20 cellular contexts compared by ENCODE assay signal in the genomic region with DNA sequence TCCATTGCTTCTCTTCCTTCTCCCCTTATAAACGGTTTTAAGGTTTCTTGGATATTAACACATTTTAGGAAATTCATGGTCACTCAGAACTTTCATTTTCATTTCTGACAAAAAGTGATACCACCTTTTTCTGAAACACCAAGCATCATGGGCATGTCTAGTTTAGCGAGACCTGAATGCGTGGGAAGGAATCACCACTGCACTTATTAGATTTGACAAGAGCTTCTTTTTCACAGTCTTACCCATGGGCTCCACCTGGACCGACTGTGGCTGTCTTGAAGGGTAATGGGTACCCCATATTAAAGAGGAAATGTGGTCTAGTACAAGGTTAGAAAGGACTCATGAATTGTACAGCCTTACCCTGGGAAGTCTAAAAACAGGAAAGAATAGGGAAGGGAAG.
A peak's percentile ranks its signal among the peaks of the same experiment; 100 is the strongest.
DNase-seq lines count a peak whose midpoint lies in the region; ATAC-seq and TF ChIP-seq lines count a peak whose summit lies in the region.
"Had no signal": no experiment of that assay in that cellular context is flagged by ENCODE, and none has a peak within 500 bp of the region (broad histone marks: within the 10 kb centered on the region; RNA-seq: fewer than 3 reads in every experiment).

No MANE protein-coding gene starts in this region.

- no peak for TF ChIP-seq EP300 in upper lobe of left lung (IDR thresholded peaks at IDR 0.05)

- POLR2A ChIA-PET in activated CD8-positive, alpha-beta T cell treated with anti-CD3 and anti-CD28 coated beads for 36 hours (lab: Charles Lee), result interaction anchor here (0.6 kb wide), 1 partner anchor 187 kb away, joined by 3 read pairs; no protein-coding TSS in a partner anchor
- POLR2A ChIA-PET in activated CD8-positive, alpha-beta T cell treated with anti-CD3 and anti-CD28 coated beads, Interleukin-2, amount 10 ng/mL, durations not matched to agents 7 days and 5 days (lab: Charles Lee), result no interaction called here

- H3K36me3 Mint-ChIP-seq in activated CD8-positive, alpha-beta T cell treated with anti-CD3 and anti-CD28 coated beads for 36 hours (ENCODE audit: low read depth), result no peaks in the 10 kb centered on the region
- H3K36me3 Mint-ChIP-seq in activated CD8-positive, alpha-beta T cell treated with anti-CD3 and anti-CD28 coated beads, Interleukin-2, amount 10 ng/mL, durations not matched to agents 7 days and 5 days (ENCODE audit: low read depth), result no peaks in the 10 kb centered on the region

- no peak overlapping the region for H3K4me3 Mint-ChIP-seq in activated CD8-positive, alpha-beta T cell treated with anti-CD3 and anti-CD28 coated beads for 36 hours
- H3K4me3 Mint-ChIP-seq in activated CD8-positive, alpha-beta T cell treated with anti-CD3 and anti-CD28 coated beads, Interleukin-2, amount 10 ng/mL, durations not matched to agents 7 days and 5 days, result no peak overlapping the region

- H3K4me1 Mint-ChIP-seq in activated CD8-positive, alpha-beta T cell treated with anti-CD3 and anti-CD28 coated beads for 36 hours (ENCODE audit: low read depth), result peaks cover 10% of the 10 kb centered on the region
- H3K4me1 Mint-ChIP-seq in activated CD8-positive, alpha-beta T cell treated with anti-CD3 and anti-CD28 coated beads, Interleukin-2, amount 10 ng/mL, durations not matched to agents 7 days and 5 days (ENCODE audit: low read depth), result peaks cover 3% of the 10 kb centered on the region

- no peak for ATAC-seq in activated CD8-positive, alpha-beta T cell treated with anti-CD3 and anti-CD28 coated beads for 36 hours
- no peak for ATAC-seq in activated CD8-positive, alpha-beta T cell treated with anti-CD3 and anti-CD28 coated beads, Interleukin-2, amount 10 ng/mL, durations not matched to agents 7 days and 5 days
- peak; percentile 45 for ATAC-seq in GM21786 (IDR thresholded peaks at IDR 0.05; ENCODE audit: unreplicated experiment)
- ATAC-seq in HG03469 (IDR thresholded peaks at IDR 0.05; ENCODE audit: unreplicated experiment), result peak; percentile 68
- ATAC-seq in upper lobe of left lung (ENCODE audit: low FRiP score in 2 of 2), result no peak
- ATAC-seq: K562 had no signal

- 82 to 91% methylated on average over 4 of the region's 4 CpGs for WGBS in upper lobe of left lung, 2 donors

- peaks cover 10% of the 10 kb centered on the region for H3K9me3 Mint-ChIP-seq in activated CD8-positive, alpha-beta T cell treated with anti-CD3 and anti-CD28 coated beads for 36 hours
- peaks cover 10% of the 10 kb centered on the region for H3K9me3 Mint-ChIP-seq in activated CD8-positive, alpha-beta T cell treated with anti-CD3 and anti-CD28 coated beads, Interleukin-2, amount 10 ng/mL, durations not matched to agents 7 days and 5 days (ENCODE audit: insufficient read depth)

- no peaks in the 10 kb centered on the region for H3K36me3 ChIP-seq in upper lobe of left lung

- intact Hi-C loops in activated CD8-positive, alpha-beta T cell treated with anti-CD3 and anti-CD28 coated beads for 36 hours (cut with micrococcal nuclease), result no loop called here

- H3K27me3 ChIP-seq in upper lobe of left lung, result no peaks in the 10 kb centered on the region

- CTCF ChIA-PET in activated CD8-positive, alpha-beta T cell treated with anti-CD3 and anti-CD28 coated beads for 36 hours (lab: Charles Lee), result interaction anchor here (1.0 kb wide), 1 partner anchor 39 kb away, joined by 3 read pairs; no protein-coding TSS in a partner anchor
- CTCF ChIA-PET in activated CD8-positive, alpha-beta T cell treated with anti-CD3 and anti-CD28 coated beads, Interleukin-2, amount 10 ng/mL, durations not matched to agents 7 days and 5 days (lab: Charles Lee), result no interaction called here

- no peak overlapping the region for H3K27ac ChIP-seq in upper lobe of left lung
- H3K27ac ChIP-seq: 22Rv1, C4-2B, PC-9 had no signal

- no peak for TF ChIP-seq POLR2A in upper lobe of left lung (IDR thresholded peaks at IDR 0.05)

- H3K27ac Mint-ChIP-seq in activated CD8-positive, alpha-beta T cell treated with anti-CD3 and anti-CD28 coated beads for 36 hours, result no peak overlapping the region
- no peak overlapping the region for H3K27ac Mint-ChIP-seq in activated CD8-positive, alpha-beta T cell treated with anti-CD3 and anti-CD28 coated beads, Interleukin-2, amount 10 ng/mL, durations not matched to agents 7 days and 5 days

- peaks cover 0 to 4% (median 1%) of the 10 kb centered on the region in 4 donors for H3K9me3 ChIP-seq in upper lobe of left lung

- H3K4me1 ChIP-seq in upper lobe of left lung, result peaks cover 0 to 5% (median 0%) of the 10 kb centered on the region in 4 donors

- no peak overlapping the region for H3K4me3 ChIP-seq in upper lobe of left lung
- H3K4me3 ChIP-seq: K562, PC-9 had no signal

- no peak for TF ChIP-seq CTCF in activated CD8-positive, alpha-beta T cell treated with anti-CD3 and anti-CD28 coated beads for 36 hours (IDR thresholded peaks at IDR 0.05)
- no peak for TF ChIP-seq CTCF in upper lobe of left lung (IDR thresholded peaks at IDR 0.05)

- DNase-seq in activated CD8-positive, alpha-beta T cell treated with anti-CD3 and anti-CD28 coated beads for 36 hours, result peak; percentile 3
- no peak for DNase-seq in activated CD8-positive, alpha-beta T cell treated with anti-CD3 and anti-CD28 coated beads, Interleukin-2, amount 10 ng/mL, durations not matched to agents 7 days and 5 days
- DNase-seq in upper lobe of left lung, result no peak
- DNase-seq in NCI-H1930 (lab: John Stamatoyannopoulos, UW), result no peak
- DNase-seq in NCI-H1694 treated with DMSO at 0.1 percent for 48 hours (lab: John Stamatoyannopoulos, UW), result no peak
- no peak for DNase-seq in cerebellar cortex (ENCODE audit: low spot score)
- DNase-seq: AML-193, COR-L47, NCI-H1105 treated with DMSO at 0.1 percent for 48 hours, NCI-H187, NCI-H345, NCI-H524 treated with DMSO at 0.1 percent for 48 hours, PC-9, T-helper 1 cell, T-helper 9 cell had no signal

- peaks cover 10% of the 10 kb centered on the region for H3K27me3 Mint-ChIP-seq in activated CD8-positive, alpha-beta T cell treated with anti-CD3 and anti-CD28 coated beads for 36 hours
- peaks cover 2% of the 10 kb centered on the region for H3K27me3 Mint-ChIP-seq in activated CD8-positive, alpha-beta T cell treated with anti-CD3 and anti-CD28 coated beads, Interleukin-2, amount 10 ng/mL, durations not matched to agents 7 days and 5 days (ENCODE audit: low read depth)

Comparison
In these comparisons a context has a peak if more than half of its experiments do, and no peak if none do; other contexts are left out.
1. ATAC-seq: peak in GM21786 (single experiment) and HG03469 (single experiment); none in activated CD8-positive, alpha-beta T cell treated with anti-CD3 and anti-CD28 coated beads for 36 hours (single experiment), activated CD8-positive, alpha-beta T cell treated with anti-CD3 and anti-CD28 coated beads, Interleukin-2, amount 10 ng/mL, durations not matched to agents 7 days and 5 days (single experiment) and upper lobe of left lung (0 of 2).